Comparison of ENCODE assay signal across 9 cellular contexts in the genomic region with DNA sequence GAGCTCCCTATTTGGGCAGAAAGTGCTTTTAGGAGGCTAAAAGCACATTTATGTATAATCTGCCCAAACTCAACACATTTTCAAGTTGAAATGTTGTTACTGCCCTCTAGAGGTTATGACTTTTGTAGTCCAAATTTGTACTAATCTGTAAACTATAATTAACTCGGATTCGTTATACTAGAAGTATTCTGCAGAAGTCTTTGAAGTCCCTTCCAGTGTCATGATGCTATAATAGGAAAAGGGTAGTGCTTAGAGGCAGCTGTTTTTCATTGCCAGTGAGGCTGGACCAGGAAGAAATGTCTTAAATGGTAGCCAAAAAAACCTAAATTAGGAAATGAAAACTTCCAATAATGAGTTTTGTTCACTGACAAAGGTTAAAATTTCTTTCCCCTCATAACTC. TPM values are rescaled to one million over a fixed set of nuclear protein-coding genes. Genes with fewer than 3 reads are reported as not detected.
A peak's percentile ranks its signal among the peaks of the same experiment; 100 is the strongest.
DNase-seq lines count a peak whose midpoint lies in the region; ATAC-seq and TF ChIP-seq lines count a peak whose summit lies in the region.
"Had no signal": no experiment of that assay in that cellular context is flagged by ENCODE, and none has a peak within 500 bp of the region (broad histone marks: within the 10 kb centered on the region; RNA-seq: fewer than 3 reads in every experiment).

No MANE protein-coding gene starts in this region.

- H3K36me3 Mint-ChIP-seq in endothelial cell (ENCODE audit: low read depth, unreplicated experiment): peaks cover 62% of the 10 kb centered on the region
- H3K36me3 Mint-ChIP-seq in neural progenitor cell: peaks cover 42% of the 10 kb centered on the region

- H3K36me3 ChIP-seq in neural progenitor cell: peaks cover 5% of the 10 kb centered on the region

- H3F3A ChIP-seq in neural progenitor cell (ENCODE audit: low read depth): peaks cover 3% of the 10 kb centered on the region

- no peak for ATAC-seq in GM18505 (IDR thresholded peaks at IDR 0.05; ENCODE audit: unreplicated experiment)

- no peaks in the 10 kb centered on the region for H3K27me3 ChIP-seq in neural progenitor cell

- no peak overlapping the region for H3K9ac ChIP-seq in neural progenitor cell

- no peaks in the 10 kb centered on the region for H3K4me1 ChIP-seq in neural progenitor cell

- H3K4me1 Mint-ChIP-seq in endothelial cell (ENCODE audit: unreplicated experiment) (peaks cover 38% of the 10 kb centered on the region), neural progenitor cell (peaks cover 9% of the 10 kb centered on the region)

- H4K20me1 ChIP-seq in neural progenitor cell (ENCODE audit: low read depth): peaks cover 6% of the 10 kb centered on the region

- H3K27ac Mint-ChIP-seq in endothelial cell (ENCODE audit: unreplicated experiment) (peak overlapping the region; percentile 88), neural progenitor cell (no peak overlapping the region)
- H3K27ac Mint-ChIP-seq: stimulated activated naive CD8-positive, alpha-beta T cell treated with anti-CD3 and anti-CD28 coated beads, Interleukin-15, Interleukin-2, amounts not matched to agents 100 ng/mL and 50 ng/mL, for 24 hours had no signal

- no peak overlapping the region for H3K27ac ChIP-seq in neural progenitor cell

- no peak overlapping the region for H3K4me2 ChIP-seq in neural progenitor cell

- H2AFZ ChIP-seq in neural progenitor cell (replicated peaks): no peak overlapping the region

- no peaks in the 10 kb centered on the region for H3K79me2 ChIP-seq in neural progenitor cell (ENCODE audit: low read depth)

- H3K4me3 Mint-ChIP-seq in endothelial cell (ENCODE audit: unreplicated experiment) (no peak overlapping the region), neural progenitor cell (no peak overlapping the region)
- H3K4me3 Mint-ChIP-seq: stimulated activated naive CD8-positive, alpha-beta T cell treated with anti-CD3 and anti-CD28 coated beads, Interleukin-15, Interleukin-2, amounts not matched to agents 100 ng/mL and 50 ng/mL, for 24 hours had no signal

- no peaks in the 10 kb centered on the region for H3K9me3 ChIP-seq in neural progenitor cell (ENCODE audit: low read depth)

- TF ChIP-seq POLR2A in GM18505 (IDR thresholded peaks at IDR 0.05; ENCODE audit: borderline replicate concordance, extremely low read depth, insufficient read depth, insufficient read length): no peak

- H3K27me3 Mint-ChIP-seq in endothelial cell (ENCODE audit: unreplicated experiment) (peaks cover 7% of the 10 kb centered on the region), neural progenitor cell (ENCODE audit: insufficient read depth, low read depth) (peaks cover 2% of the 10 kb centered on the region)
- H3K27me3 Mint-ChIP-seq: stimulated activated naive CD8-positive, alpha-beta T cell treated with anti-CD3 and anti-CD28 coated beads, Interleukin-15, Interleukin-2, amounts not matched to agents 100 ng/mL and 50 ng/mL, for 24 hours had no signal

- peak; percentile 57 for TF ChIP-seq CTCF in endothelial cell (IDR thresholded peaks at IDR 0.05; ENCODE audit: unreplicated experiment)
- peak; percentile 53 for TF ChIP-seq CTCF in neural progenitor cell (IDR thresholded peaks at IDR 0.05)

- DNase-seq in EH (ENCODE audit: low read depth) (peak; percentile 75), NCI-H526 treated with DMSO at 0.1 percent for 48 hours (lab: John Stamatoyannopoulos, UW) (peak; percentile 18), endothelial cell (ENCODE audit: low spot score) (no peak), neural progenitor cell (ENCODE audit: low spot score) (peak; percentile 18), putamen (ENCODE audit: low spot score) (no peak), NCI-H748 (lab: John Stamatoyannopoulos, UW; ENCODE audit: unreplicated experiment) (no peak)
- DNase-seq in stimulated activated naive CD4-positive, alpha-beta T cell (lab: John Stamatoyannopoulos, UW): no peak

- H3K4me3 ChIP-seq in neural progenitor cell: no peak overlapping the region

- H3K9me3 Mint-ChIP-seq in endothelial cell (ENCODE audit: unreplicated experiment): peaks cover 5% of the 10 kb centered on the region
- H3K9me3 Mint-ChIP-seq in neural progenitor cell: no peaks in the 10 kb centered on the region
- H3K9me3 Mint-ChIP-seq: stimulated activated naive CD8-positive, alpha-beta T cell treated with anti-CD3 and anti-CD28 coated beads, Interleukin-15, Interleukin-2, amounts not matched to agents 100 ng/mL and 50 ng/mL, for 24 hours had no signal

RNA-seq across cellular contexts. Expression of a gene that starts 44.8 kb away (rescaled TPM):
- total RNA-seq in endothelial cell (ENCODE audit: unreplicated experiment) (0.28 TPM), neural progenitor cell (ENCODE audit: low replicate concordance) (3.5 and 9.0 TPM in 2 replicates)

Comparison
In these comparisons a context has a peak if more than half of its experiments do, and no peak if none do; other contexts are left out.
1. DNase-seq: peak in EH (single experiment), NCI-H526 treated with DMSO at 0.1 percent for 48 hours (single experiment) and neural progenitor cell (single experiment); none in endothelial cell (single experiment), stimulated activated naive CD4-positive, alpha-beta T cell (0 of 6), putamen (single experiment) and NCI-H748 (single experiment).